In genomic region chr19:38693380-38694223, GRCh38 we compare ENCODE assay signal across 2 cellular contexts.
TF ChIP-seq lines count a peak whose summit lies in the region.

No MANE protein-coding gene starts in this region.

TF ChIP-seq in A549, 52 proteins besides CTCF, POLR2A, EP300 and RAD21 (continued from another document):
- TF ChIP-seq E2F6 (IDR thresholded peaks at IDR 0.05; ENCODE audit: borderline replicate concordance, low read depth) (peak; percentile 26; the same call in 1 of the 2 replicates), GATA3 (IDR thresholded peaks at IDR 0.05; ENCODE audit: borderline replicate concordance) (peak; percentile 76; the same call in 1 of the 2 replicates), CBX8 (IDR thresholded peaks at IDR 0.05) (no peak), MAFK (IDR thresholded peaks at IDR 0.05; ENCODE audit: partially characterized antibody) (peak; percentile 95), RARB (CRISPR knock-in tag; IDR thresholded peaks at IDR 0.05) (peak; percentile 29; the same call in 1 of the 2 replicates), JUN (IDR thresholded peaks at IDR 0.05) (peak in 1 of 2 experiments; percentile 67; a peak in 4 of 5 replicates), CEBPB (IDR thresholded peaks at IDR 0.05) (peak in 1 of 2 experiments; percentile 68; a peak in 2 of 4 replicates), HOXA7 (CRISPR knock-in tag; IDR thresholded peaks at IDR 0.05) (peak; percentile 88; the same call in 1 of the 2 replicates), HDAC2 (IDR thresholded peaks at IDR 0.05) (no peak), PBX3 (IDR thresholded peaks at IDR 0.05) (0 out of 2 replicates have a peak, but pooled peaks have one; percentile 61), FOXS1 (CRISPR knock-in tag; IDR thresholded peaks at IDR 0.05) (peak; percentile 67), HES2 (IDR thresholded peaks at IDR 0.05) (no peak), MAX (IDR thresholded peaks at IDR 0.05) (peak; percentile 10), ATOH8 (CRISPR knock-in tag; IDR thresholded peaks at IDR 0.05; ENCODE audit: low read depth) (0 out of 2 replicates have a peak, but pooled peaks have one; percentile 10), MAZ (IDR thresholded peaks at IDR 0.05; ENCODE audit: borderline replicate concordance, low read depth, low read length) (no peak), FOSL2 (IDR thresholded peaks at IDR 0.05) (peak; percentile 38; the same call in 1 of the 2 replicates), FOSL2 (CRISPR knock-in tag; IDR thresholded peaks at IDR 0.05) (peak; percentile 85), USF2 (IDR thresholded peaks at IDR 0.05) (no peak), MYC (IDR thresholded peaks at IDR 0.05; ENCODE audit: borderline replicate concordance, low read length) (peak; percentile 65; the same call in 1 of the 2 replicates), TFCP2L1 (CRISPR knock-in tag; IDR thresholded peaks at IDR 0.05) (peak; percentile 8; the same call in 1 of the 2 replicates), EHF (CRISPR knock-in tag; IDR thresholded peaks at IDR 0.05) (peak; percentile 86; the same call in 1 of the 2 replicates), FOSB (CRISPR knock-in tag; IDR thresholded peaks at IDR 0.05) (peak; percentile 55; the same call in 1 of the 2 replicates)

TF ChIP-seq in SK-N-SH treated with all-trans-retinoic acid at 6 μM for 48 hours, 23 proteins besides CTCF, POLR2A, EP300 and RAD21 (continued from another document):
- TF ChIP-seq PATZ1 (CRISPR knock-in tag; IDR thresholded peaks at IDR 0.05; ENCODE audit: borderline replicate concordance) (peak; percentile 31; the same call in 1 of the 2 replicates), SNAI2 (CRISPR knock-in tag; IDR thresholded peaks at IDR 0.05) (peak; percentile 49; the same call in 1 of the 2 replicates)
